1 cellular context compared by ENCODE assay signal in the genomic region with DNA sequence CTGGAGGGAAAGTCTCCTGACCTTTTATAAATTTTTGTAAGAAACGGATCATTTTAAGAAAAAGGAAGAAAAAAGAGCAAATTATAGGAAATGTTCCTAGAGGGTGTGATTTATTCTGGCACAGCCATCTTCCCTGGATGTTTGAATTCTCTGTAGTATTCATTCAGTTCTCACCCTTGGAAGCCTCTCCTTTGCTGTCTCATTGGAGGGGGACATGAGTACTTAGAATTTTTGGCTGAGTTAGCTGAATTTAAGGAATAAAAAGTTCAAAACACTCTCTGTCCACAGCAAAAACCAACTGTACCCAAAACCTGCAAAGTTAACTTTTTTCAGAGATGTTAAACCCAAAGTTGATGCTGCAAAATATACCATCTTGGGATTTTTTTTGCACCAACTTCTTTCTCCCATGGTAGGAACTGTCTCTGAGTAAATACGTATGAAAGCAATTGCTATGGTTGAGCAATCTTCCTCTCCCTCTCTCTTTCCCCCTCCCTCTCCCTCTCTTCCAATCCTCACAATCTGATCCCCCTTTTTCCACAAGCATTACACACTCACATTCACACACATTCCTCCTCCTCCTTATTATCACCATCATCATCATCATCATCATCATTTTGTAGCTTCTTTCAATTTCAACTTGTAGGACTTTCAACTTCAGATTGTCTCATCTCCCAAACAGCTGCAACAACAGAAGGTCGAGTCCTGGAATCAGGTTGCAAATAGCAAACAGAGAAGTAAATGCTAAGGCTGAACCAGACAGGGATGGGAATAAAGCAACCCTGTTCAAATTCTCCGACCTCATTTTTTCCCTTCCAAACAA.
TF ChIP-seq lines count a peak whose summit lies in the region.

No MANE protein-coding gene starts in this region.

TF ChIP-seq in HEK293, 187 proteins besides CTCF, POLR2A, EP300 and RAD21 (continued from another document):
- TF ChIP-seq, protein P1, sequence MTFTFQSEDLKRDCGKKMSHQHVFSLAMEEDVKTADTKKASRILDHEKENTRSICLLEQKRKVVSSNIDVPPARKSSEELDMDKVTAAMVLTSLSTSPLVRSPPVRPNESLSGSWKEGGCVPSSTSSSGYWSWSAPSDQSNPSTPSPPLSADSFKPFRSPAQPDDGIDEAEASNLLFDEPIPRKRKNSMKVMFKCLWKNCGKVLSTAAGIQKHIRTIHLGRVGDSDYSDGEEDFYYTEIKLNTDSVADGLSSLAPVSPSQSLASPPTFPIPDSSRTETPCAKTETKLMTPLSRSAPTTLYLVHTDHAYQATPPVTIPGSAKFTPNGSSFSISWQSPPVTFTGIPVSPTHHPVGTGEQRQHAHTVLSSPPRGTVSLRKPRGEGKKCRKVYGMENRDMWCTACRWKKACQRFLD (tag by site-specific recombination; IDR thresholded peaks at IDR 0.05) = no peak
- TF ChIP-seq, protein P2, sequence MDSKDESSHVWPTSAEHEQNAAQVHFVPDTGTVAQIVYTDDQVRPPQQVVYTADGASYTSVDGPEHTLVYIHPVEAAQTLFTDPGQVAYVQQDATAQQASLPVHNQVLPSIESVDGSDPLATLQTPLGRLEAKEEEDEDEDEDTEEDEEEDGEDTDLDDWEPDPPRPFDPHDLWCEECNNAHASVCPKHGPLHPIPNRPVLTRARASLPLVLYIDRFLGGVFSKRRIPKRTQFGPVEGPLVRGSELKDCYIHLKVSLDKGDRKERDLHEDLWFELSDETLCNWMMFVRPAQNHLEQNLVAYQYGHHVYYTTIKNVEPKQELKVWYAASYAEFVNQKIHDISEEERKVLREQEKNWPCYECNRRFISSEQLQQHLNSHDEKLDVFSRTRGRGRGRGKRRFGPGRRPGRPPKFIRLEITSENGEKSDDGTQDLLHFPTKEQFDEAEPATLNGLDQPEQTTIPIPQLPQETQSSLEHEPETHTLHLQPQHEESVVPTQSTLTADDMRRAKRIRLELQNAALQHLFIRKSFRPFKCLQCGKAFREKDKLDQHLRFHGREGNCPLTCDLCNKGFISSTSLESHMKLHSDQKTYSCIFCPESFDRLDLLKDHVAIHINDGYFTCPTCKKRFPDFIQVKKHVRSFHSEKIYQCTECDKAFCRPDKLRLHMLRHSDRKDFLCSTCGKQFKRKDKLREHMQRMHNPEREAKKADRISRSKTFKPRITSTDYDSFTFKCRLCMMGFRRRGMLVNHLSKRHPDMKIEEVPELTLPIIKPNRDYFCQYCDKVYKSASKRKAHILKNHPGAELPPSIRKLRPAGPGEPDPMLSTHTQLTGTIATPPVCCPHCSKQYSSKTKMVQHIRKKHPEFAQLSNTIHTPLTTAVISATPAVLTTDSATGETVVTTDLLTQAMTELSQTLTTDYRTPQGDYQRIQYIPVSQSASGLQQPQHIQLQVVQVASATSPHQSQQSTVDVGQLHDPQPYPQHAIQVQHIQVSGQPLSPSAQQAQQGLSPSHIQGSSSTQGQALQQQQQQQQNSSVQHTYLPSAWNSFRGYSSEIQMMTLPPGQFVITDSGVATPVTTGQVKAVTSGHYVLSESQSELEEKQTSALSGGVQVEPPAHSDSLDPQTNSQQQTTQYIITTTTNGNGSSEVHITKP (tag by site-specific recombination; IDR thresholded peaks at IDR 0.05) = no peak
- TF ChIP-seq ZNF785 (tag by site-specific recombination; IDR thresholded peaks at IDR 0.05) (no peak), ZNF169 (tag by site-specific recombination; IDR thresholded peaks at IDR 0.05) (no peak)
